ENCODE assay signal across 22 cellular contexts in genomic region chr6:110173506-110174132, GRCh38. TPM values are rescaled to one million over a fixed set of nuclear protein-coding genes. Genes with fewer than 3 reads are reported as not detected.
DNase-seq lines count a peak whose midpoint lies in the region; ATAC-seq and TF ChIP-seq lines count a peak whose summit lies in the region.
"Had no signal": no experiment of that assay in that cellular context is flagged by ENCODE, and none has a peak within 500 bp of the region (broad histone marks: within the 10 kb centered on the region; RNA-seq: fewer than 3 reads in every experiment).

No MANE protein-coding gene starts in this region.

- DNase-seq in SK-N-MC (ENCODE audit: low read depth, low spot score) (no peak), foreskin melanocyte (peak; percentile 61), superior temporal gyrus (ENCODE audit: extremely low spot score) (peak; percentile 52), cerebellum (ENCODE audit: low spot score) (no peak)
- DNase-seq: activated CD4-positive, alpha-beta T cell treated with anti-CD3 and anti-CD28 coated beads, Interleukin-2, amount 10 ng/mL, durations not matched to agents 24 days and 14 days; caudate nucleus; effector CD4-positive, alpha-beta T cell; glutamatergic neuron; H7; MM.1S; NCI-H1694; NCI-H2227 treated with DMSO at 0.1 percent for 48 hours; NK-92 treated with Interleukin-12 subunit alpha and Interleukin-12 subunit beta, amount 100 ng/mL, for 24 hours; right cardiac atrium; stimulated activated CD4-positive, alpha-beta T cell treated with anti-CD3 and anti-CD28 coated beads, Interleukin-15, amount 100 ng/mL, for 24 hours; stimulated activated naive B cell treated with anti-CD40 and anti-IgM and Interleukin-4, amounts not matched to agents 10 μg/mL and 1 μg/mL and 100 μg/mL, for 72 hours; T-cell; transverse colon had no signal

- H3K9me3 ChIP-seq in HEK293 (ENCODE audit: control insufficient read depth, insufficient read depth, low read depth, low read length) (no peaks in the 10 kb centered on the region), SK-N-MC (ENCODE audit: low read depth, low read length) (peaks cover 3% of the 10 kb centered on the region; the same call in 1 of the 2 replicates)
- H3K9me3 ChIP-seq: transverse colon had no signal

- H3K36me3 ChIP-seq in HEK293 (ENCODE audit: control insufficient read depth in 2 of 2, insufficient read depth in 1 of 2, low read length in 2 of 2) (no peaks in the 10 kb centered on the region), SK-N-MC (ENCODE audit: insufficient read depth, low read length) (peaks cover 54% of the 10 kb centered on the region)
- H3K36me3 ChIP-seq: transverse colon had no signal

- peaks cover 21% of the 10 kb centered on the region for H3K4me1 ChIP-seq in HEK293 (ENCODE audit: control insufficient read depth, insufficient read depth, low read length)

- TF ChIP-seq CTCF in HEK293 (tag by site-specific recombination; IDR thresholded peaks at IDR 0.05): no peak

- CTCF ChIA-PET in HEK293 (lab: Yijun Ruan, JAX): no interaction called here

- no peak for ATAC-seq in GM21528 (IDR thresholded peaks at IDR 0.05; ENCODE audit: low FRiP score, unreplicated experiment)
- no peak for ATAC-seq in GM21529 (IDR thresholded peaks at IDR 0.05; ENCODE audit: unreplicated experiment)
- no peak for ATAC-seq in HG03039 (IDR thresholded peaks at IDR 0.05; ENCODE audit: unreplicated experiment)
- ATAC-seq: right cardiac atrium; stimulated activated naive B cell treated with anti-CD40 and anti-IgM and Interleukin-4, amounts not matched to agents 10 μg/mL and 1 μg/mL and 100 μg/mL, for 72 hours; T-cell had no signal

- no peak overlapping the region for H3K9ac ChIP-seq in SK-N-MC (ENCODE audit: insufficient read length)

- no peak overlapping the region for H3K4me3 ChIP-seq in HEK293 (ENCODE audit: low read depth, low read length)
- no peak overlapping the region for H3K4me3 ChIP-seq in SK-N-MC
- H3K4me3 ChIP-seq: transverse colon had no signal

- POLR2A ChIA-PET in HEK293 (lab: Yijun Ruan, JAX): no interaction called here

- no peak overlapping the region for H3K27ac ChIP-seq in HEK293 (ENCODE audit: extremely low read depth, low read depth, low read length)
- H3K27ac ChIP-seq in SK-N-MC: 0 out of 2 replicates have a peak overlapping the region, but pooled peaks have one; percentile 3
- H3K27ac ChIP-seq: transverse colon had no signal

TF ChIP-seq in HEK293, 187 proteins besides CTCF, POLR2A, EP300 and RAD21:
- TF ChIP-seq, protein P1, sequence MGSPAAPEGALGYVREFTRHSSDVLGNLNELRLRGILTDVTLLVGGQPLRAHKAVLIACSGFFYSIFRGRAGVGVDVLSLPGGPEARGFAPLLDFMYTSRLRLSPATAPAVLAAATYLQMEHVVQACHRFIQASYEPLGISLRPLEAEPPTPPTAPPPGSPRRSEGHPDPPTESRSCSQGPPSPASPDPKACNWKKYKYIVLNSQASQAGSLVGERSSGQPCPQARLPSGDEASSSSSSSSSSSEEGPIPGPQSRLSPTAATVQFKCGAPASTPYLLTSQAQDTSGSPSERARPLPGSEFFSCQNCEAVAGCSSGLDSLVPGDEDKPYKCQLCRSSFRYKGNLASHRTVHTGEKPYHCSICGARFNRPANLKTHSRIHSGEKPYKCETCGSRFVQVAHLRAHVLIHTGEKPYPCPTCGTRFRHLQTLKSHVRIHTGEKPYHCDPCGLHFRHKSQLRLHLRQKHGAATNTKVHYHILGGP (tag by site-specific recombination; IDR thresholded peaks at IDR 0.05): no peak
- TF ChIP-seq ZNF561 (tag by site-specific recombination; IDR thresholded peaks at IDR 0.05; ENCODE audit: borderline replicate concordance) (no peak), REST (tag by site-specific recombination; IDR thresholded peaks at IDR 0.05) (peak; percentile 94), AEBP2 (tag by site-specific recombination; IDR thresholded peaks at IDR 0.05; ENCODE audit: borderline replicate concordance) (no peak), GLI4 (tag by site-specific recombination; IDR thresholded peaks at IDR 0.05) (no peak)
TF ChIP-seq in HEK293: peak in this region for 1.

RNA-seq across cellular contexts. Expression of gene WASF1, which starts 5.9 kb away (rescaled TPM):
- total RNA-seq in cerebellum: 48.3 TPM

RNA-seq across cellular contexts. Expression of gene CDC40, which starts 6.6 kb away (rescaled TPM):
- 18.2 TPM for total RNA-seq in cerebellum

Comparison
In these comparisons a context has a peak if more than half of its experiments do, and no peak if none do; other contexts are left out.
1. DNase-seq: peak in foreskin melanocyte (single experiment) and superior temporal gyrus (single experiment); none in SK-N-MC (single experiment) and cerebellum (single experiment).